16 cellular contexts compared by ENCODE assay signal in genomic region chr1:164369698-164370365, GRCh38.
A peak's percentile ranks its signal among the peaks of the same experiment; 100 is the strongest.
DNase-seq lines count a peak whose midpoint lies in the region; ATAC-seq, FAIRE-seq and TF ChIP-seq lines count a peak whose summit lies in the region.
"Had no signal": no experiment of that assay in that cellular context is flagged by ENCODE, and none has a peak within 500 bp of the region (broad histone marks: within the 10 kb centered on the region; RNA-seq: fewer than 3 reads in every experiment).

No MANE protein-coding gene starts in this region.

- no peak for TF ChIP-seq EP300 in gastroesophageal sphincter (IDR thresholded peaks at IDR 0.05)

- H4K20me1 ChIP-seq in GM23338 (replicated peaks; ENCODE audit: insufficient read depth) (no peaks in the 10 kb centered on the region), astrocyte (ENCODE audit: insufficient read depth, low read length) (no peaks in the 10 kb centered on the region)
- H4K20me1 ChIP-seq: BLaER1 treated with 17β-estradiol and CSF1 and Interleukin-3, amounts not matched to agents 10 nM and 100 nM had no signal

- no peaks in the 10 kb centered on the region for H3K27me3 Mint-ChIP-seq in GM23338 (ENCODE audit: insufficient read depth, low read depth, poor library complexity)
- no peaks in the 10 kb centered on the region for H3K27me3 Mint-ChIP-seq in astrocyte (ENCODE audit: low read depth, unreplicated experiment)
- H3K27me3 Mint-ChIP-seq in T-helper 2 cell treated with Interferon-gamma antibody and Interleukin-4, amounts not matched to agents 5 μg/mL and 100 μg/mL, for 36 hours (ENCODE audit: low read depth) = no peaks in the 10 kb centered on the region
- H3K27me3 Mint-ChIP-seq: IgD-negative memory B cell had no signal

- H3K36me3 Mint-ChIP-seq in GM23338 (ENCODE audit: low read depth) (peaks cover 14% of the 10 kb centered on the region; the same call in 2 of the 3 replicates), astrocyte (ENCODE audit: low read depth, unreplicated experiment) (no peaks in the 10 kb centered on the region)
- H3K36me3 Mint-ChIP-seq in T-helper 2 cell treated with Interferon-gamma antibody and Interleukin-4, amounts not matched to agents 5 μg/mL and 100 μg/mL, for 36 hours (ENCODE audit: low read depth) = no peaks in the 10 kb centered on the region
- H3K36me3 Mint-ChIP-seq: IgD-negative memory B cell had no signal

- ATAC-seq in GM23338 (no peak), gastroesophageal sphincter (no peak), HG03095 (IDR thresholded peaks at IDR 0.05; ENCODE audit: unreplicated experiment) (no peak)
- ATAC-seq: HCT116 had no signal

- intact Hi-C loops in tibial artery (cut with DNase I; ENCODE audit: low total_unique reads) = no loop called here

- H3K27ac ChIP-seq in GM23338 (ENCODE audit: low read depth) (no peak overlapping the region), astrocyte (ENCODE audit: low read depth, low read length) (no peak overlapping the region), gastroesophageal sphincter (peak overlapping the region; percentile 45 to 71 (median 59)), tibial artery (peak overlapping the region; percentile 17 to 31)
- H3K27ac ChIP-seq: BLaER1 treated with 17β-estradiol and CSF1 and Interleukin-3, amounts not matched to agents 10 nM and 100 nM; SJCRH30 had no signal

- DNase-seq in GM23338 (ENCODE audit: low spot score) (no peak), astrocyte (ENCODE audit: low read depth) (peak; percentile 16), tibial artery (no peak), NCI-H69 (lab: John Stamatoyannopoulos, UW) (no peak)
- DNase-seq in T-helper 2 cell treated with Interferon-gamma antibody and Interleukin-4, amounts not matched to agents 5 μg/mL and 100 μg/mL, for 36 hours (ENCODE audit: low spot score) = no peak
- DNase-seq: DMS153, NCI-H1417, NCI-H1930, NCI-H2171 treated with DMSO at 0.1 percent for 48 hours, NCI-H524 treated with DMSO at 0.1 percent for 48 hours, SJCRH30 had no signal

- no peak for FAIRE-seq in astrocyte (lab: Jason Lieb, UNC)

- H3K36me3 ChIP-seq in GM23338 (ENCODE audit: insufficient read depth) (no peaks in the 10 kb centered on the region), astrocyte (ENCODE audit: insufficient read depth, low read length) (no peaks in the 10 kb centered on the region), gastroesophageal sphincter (no peaks in the 10 kb centered on the region), tibial artery (no peaks in the 10 kb centered on the region)
- H3K36me3 ChIP-seq: BLaER1 treated with 17β-estradiol and CSF1 and Interleukin-3, amounts not matched to agents 10 nM and 100 nM; SJCRH30 had no signal

- H2AFZ ChIP-seq in GM23338 = 0 out of 2 replicates have a peak overlapping the region, but pooled peaks have one; percentile 2
- no peak overlapping the region for H2AFZ ChIP-seq in astrocyte (ENCODE audit: low read depth, low read length)

- 0 out of 2 replicates have a peak, but pooled peaks cover 5% of the 10 kb centered on the region for H3K9me2 ChIP-seq in GM23338 (ENCODE audit: insufficient read depth)

- H3K79me2 ChIP-seq in GM23338 (replicated peaks; ENCODE audit: insufficient read depth) (no peaks in the 10 kb centered on the region), astrocyte (ENCODE audit: insufficient read depth, low read length) (no peaks in the 10 kb centered on the region)

- H3K9me3 Mint-ChIP-seq in GM23338 = peaks cover 22% of the 10 kb centered on the region
- H3K9me3 Mint-ChIP-seq in astrocyte (ENCODE audit: unreplicated experiment) = peaks cover 7% of the 10 kb centered on the region
- peaks cover 34% of the 10 kb centered on the region for H3K9me3 Mint-ChIP-seq in T-helper 2 cell treated with Interferon-gamma antibody and Interleukin-4, amounts not matched to agents 5 μg/mL and 100 μg/mL, for 36 hours

- no peak for TF ChIP-seq POLR2A in gastroesophageal sphincter (IDR thresholded peaks at IDR 0.05)

- H3F3A ChIP-seq in GM23338 (replicated peaks; ENCODE audit: low read depth) = no peaks in the 10 kb centered on the region

- WGBS in gastroesophageal sphincter (ENCODE audit: low coverage in 1 of 2), 2 donors = 18 to 20% methylated on average over 4 of the region's 4 CpGs

- no peaks in the 10 kb centered on the region for H3K27me3 ChIP-seq in GM23338 (ENCODE audit: insufficient read depth)
- H3K27me3 ChIP-seq in astrocyte (ENCODE audit: insufficient read depth, low read length) = no peaks in the 10 kb centered on the region
- H3K27me3 ChIP-seq in gastroesophageal sphincter = no peaks in the 10 kb centered on the region
- H3K27me3 ChIP-seq in tibial artery = no peaks in the 10 kb centered on the region
- H3K27me3 ChIP-seq: BLaER1 treated with 17β-estradiol and CSF1 and Interleukin-3, amounts not matched to agents 10 nM and 100 nM; SJCRH30 had no signal

- H3K9ac ChIP-seq in astrocyte (ENCODE audit: low read length) = no peak overlapping the region
- H3K9ac ChIP-seq: BLaER1 treated with 17β-estradiol and CSF1 and Interleukin-3, amounts not matched to agents 10 nM and 100 nM had no signal

- no peak overlapping the region for H3K4me2 ChIP-seq in GM23338
- no peak overlapping the region for H3K4me2 ChIP-seq in astrocyte (ENCODE audit: low read length)
- H3K4me2 ChIP-seq: BLaER1 treated with 17β-estradiol and CSF1 and Interleukin-3, amounts not matched to agents 10 nM and 100 nM had no signal

- H3K4me1 Mint-ChIP-seq in GM23338 = peaks cover 7% of the 10 kb centered on the region; the same call in 2 of the 3 replicates
- no peaks in the 10 kb centered on the region for H3K4me1 Mint-ChIP-seq in astrocyte (ENCODE audit: low read depth, unreplicated experiment)
- H3K4me1 Mint-ChIP-seq in T-helper 2 cell treated with Interferon-gamma antibody and Interleukin-4, amounts not matched to agents 5 μg/mL and 100 μg/mL, for 36 hours (ENCODE audit: low read depth) = no peaks in the 10 kb centered on the region
- H3K4me1 Mint-ChIP-seq: IgD-negative memory B cell had no signal

- H3K4me1 ChIP-seq in GM23338 (ENCODE audit: insufficient read depth) (no peaks in the 10 kb centered on the region; the same call in 1 of the 2 replicates), astrocyte (ENCODE audit: insufficient read depth, low read length) (no peaks in the 10 kb centered on the region), gastroesophageal sphincter (peaks cover 0 to 17% (median 5%) of the 10 kb centered on the region in 3 donors), tibial artery (peaks cover 0 to 17% (median 7%) of the 10 kb centered on the region in 4 donors)
- H3K4me1 ChIP-seq: BLaER1 treated with 17β-estradiol and CSF1 and Interleukin-3, amounts not matched to agents 10 nM and 100 nM had no signal

- no peak overlapping the region for H3K4me3 ChIP-seq in GM23338
- H3K4me3 ChIP-seq in astrocyte (ENCODE audit: insufficient read depth, low read depth, low read length) = no peak overlapping the region
- no peak overlapping the region for H3K4me3 ChIP-seq in gastroesophageal sphincter
- no peak overlapping the region for H3K4me3 ChIP-seq in tibial artery
- H3K4me3 ChIP-seq: BLaER1 treated with 17β-estradiol and CSF1 and Interleukin-3, amounts not matched to agents 10 nM and 100 nM; SJCRH30 had no signal

- TF ChIP-seq CTCF in GM23338 (conservative IDR thresholded peaks at IDR 0.05; ENCODE audit: low read depth in 2 of 2) (no peak), astrocyte (IDR thresholded peaks at IDR 0.05; ENCODE audit: insufficient read depth, low read depth, low read length) (no peak), gastroesophageal sphincter (IDR thresholded peaks at IDR 0.05) (no peak), tibial artery (IDR thresholded peaks at IDR 0.05) (no peak)

- H3K4me3 Mint-ChIP-seq in GM23338 = no peak overlapping the region
- no peak overlapping the region for H3K4me3 Mint-ChIP-seq in astrocyte (ENCODE audit: unreplicated experiment)
- no peak overlapping the region for H3K4me3 Mint-ChIP-seq in T-helper 2 cell treated with Interferon-gamma antibody and Interleukin-4, amounts not matched to agents 5 μg/mL and 100 μg/mL, for 36 hours
- H3K4me3 Mint-ChIP-seq: IgD-negative memory B cell had no signal

- no peak overlapping the region for H3K27ac Mint-ChIP-seq in GM23338
- no peak overlapping the region for H3K27ac Mint-ChIP-seq in astrocyte (ENCODE audit: unreplicated experiment)
- no peak overlapping the region for H3K27ac Mint-ChIP-seq in T-helper 2 cell treated with Interferon-gamma antibody and Interleukin-4, amounts not matched to agents 5 μg/mL and 100 μg/mL, for 36 hours
- H3K27ac Mint-ChIP-seq: IgD-negative memory B cell had no signal

- H3K9me3 ChIP-seq in astrocyte (ENCODE audit: insufficient read depth, low read depth, low read length) = peaks cover 2% of the 10 kb centered on the region
- peaks cover 0 to 12% (median 0%) of the 10 kb centered on the region in 3 donors for H3K9me3 ChIP-seq in gastroesophageal sphincter
- H3K9me3 ChIP-seq in tibial artery = peaks cover 4 to 16% (median 6%) of the 10 kb centered on the region in 3 donors

TF ChIP-seq in GM23338, 12 proteins besides CTCF, POLR2A, EP300 and RAD21:
- TF ChIP-seq POLR2AphosphoS5 (IDR thresholded peaks at IDR 0.05; ENCODE audit: low read depth) (no peak), ZNF114 (CRISPR knock-in tag; IDR thresholded peaks at IDR 0.05) (no peak), ETS1 (IDR thresholded peaks at IDR 0.05) (no peak), EZH2 (IDR thresholded peaks at IDR 0.05; ENCODE audit: low read depth, unreplicated experiment) (no peak)

Comparison
In these comparisons a context has a peak if more than half of its experiments do, and no peak if none do; other contexts are left out.
1. H3K27ac ChIP-seq: peak in gastroesophageal sphincter (4 of 4) and tibial artery (2 of 2); none in GM23338 (single experiment) and astrocyte (single experiment).